13 cellular contexts compared by ENCODE assay signal in the genomic region with DNA sequence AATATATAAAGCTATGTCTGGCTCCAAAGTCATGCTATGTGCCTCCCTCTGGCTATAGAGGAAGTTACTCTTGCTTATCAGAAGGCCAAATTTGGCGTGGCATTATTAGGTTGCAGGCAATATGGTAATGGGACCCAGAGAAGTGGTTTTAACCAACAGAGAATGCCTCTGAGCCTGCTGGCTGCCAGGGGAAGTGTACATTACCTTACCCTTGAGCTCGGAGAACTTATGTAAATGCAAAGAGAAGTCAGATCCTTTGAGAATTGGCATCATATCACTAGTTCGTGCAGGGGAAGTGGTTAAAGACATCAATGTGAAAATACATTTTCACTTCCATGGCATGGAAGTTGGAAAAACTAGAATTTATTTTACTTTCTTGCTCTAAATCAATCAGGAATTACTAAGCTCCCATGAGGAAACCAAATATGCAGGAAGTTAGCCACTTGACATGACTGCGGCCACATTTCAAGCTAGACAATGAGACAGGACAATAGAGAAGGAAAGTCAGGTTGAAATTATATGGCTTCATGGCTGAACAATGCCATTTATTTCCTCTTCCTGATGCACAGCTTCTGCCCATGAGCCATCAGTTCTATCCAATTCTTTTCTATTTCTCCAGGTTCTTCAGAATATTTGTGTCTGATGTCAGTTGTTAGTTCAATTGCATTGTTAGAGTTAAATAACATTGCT.
"Had no signal": no experiment of that assay in that cellular context is flagged by ENCODE, and none has a peak within 500 bp of the region (broad histone marks: within the 10 kb centered on the region; RNA-seq: fewer than 3 reads in every experiment).

No MANE protein-coding gene starts in this region.

- H3K36me3 ChIP-seq: cardiac muscle cell, neural progenitor cell, spleen, thoracic aorta had no signal

- H2AFZ ChIP-seq: neural progenitor cell had no signal

- H3K4me1 ChIP-seq: neural progenitor cell had no signal

- H3K9me3 ChIP-seq: spleen, thoracic aorta had no signal

- DNase-seq: activated CD4-positive, alpha-beta T cell treated with anti-CD3 and anti-CD28 coated beads for 36 hours; activated CD8-positive, alpha-beta T cell treated with anti-CD3 and anti-CD28 coated beads for 36 hours; activated effector memory CD4-positive, alpha-beta T cell treated with Interleukin-2 at 50 U/mL for 16 hours; activated naive CD4-positive, alpha-beta T cell treated with anti-CD3 and anti-CD28 coated beads, Interleukin-2, amount 50 U/mL, for 16 hours; activated T-cell treated with anti-CD3 and anti-CD28 coated beads, Interleukin-2, amount 50 U/mL, for 4 hours; foreskin melanocyte; head of caudate nucleus; midbrain; spleen; T-helper 17 cell had no signal

- H3K9me3 Mint-ChIP-seq: activated CD8-positive, alpha-beta T cell treated with anti-CD3 and anti-CD28 coated beads for 36 hours; activated T-cell treated with anti-CD3 and anti-CD28 coated beads, Interleukin-2, amount 50 U/mL, for 4 hours; neural progenitor cell had no signal

- H3K4me1 Mint-ChIP-seq: activated CD4-positive, alpha-beta T cell treated with anti-CD3 and anti-CD28 coated beads for 36 hours; T-helper 17 cell had no signal

- H3K27ac Mint-ChIP-seq: activated CD4-positive, alpha-beta T cell treated with anti-CD3 and anti-CD28 coated beads for 36 hours; activated CD8-positive, alpha-beta T cell treated with anti-CD3 and anti-CD28 coated beads for 36 hours; neural progenitor cell; T-helper 17 cell had no signal

- H3K4me3 Mint-ChIP-seq: activated CD4-positive, alpha-beta T cell treated with anti-CD3 and anti-CD28 coated beads for 36 hours; activated CD8-positive, alpha-beta T cell treated with anti-CD3 and anti-CD28 coated beads for 36 hours; activated T-cell treated with anti-CD3 and anti-CD28 coated beads, Interleukin-2, amount 50 U/mL, for 4 hours; neural progenitor cell; T-helper 17 cell had no signal

- H3K36me3 Mint-ChIP-seq: neural progenitor cell had no signal

- H3K4me2 ChIP-seq: neural progenitor cell had no signal

- H3K27ac ChIP-seq: cardiac muscle cell, neural progenitor cell, spleen, thoracic aorta had no signal

- H3K9ac ChIP-seq: neural progenitor cell had no signal

- H3K27me3 Mint-ChIP-seq: activated CD4-positive, alpha-beta T cell treated with anti-CD3 and anti-CD28 coated beads for 36 hours; activated CD8-positive, alpha-beta T cell treated with anti-CD3 and anti-CD28 coated beads for 36 hours had no signal

- H3K27me3 ChIP-seq: cardiac muscle cell, neural progenitor cell, spleen had no signal

- H3K4me3 ChIP-seq: cardiac muscle cell, neural progenitor cell, spleen, thoracic aorta had no signal
